14 cellular contexts compared by ENCODE assay signal in genomic region chr7:2716906-2717292, GRCh38. TPM values are rescaled to one million over a fixed set of nuclear protein-coding genes. Genes with fewer than 3 reads are reported as not detected.
DNase-seq lines count a peak whose midpoint lies in the region; ATAC-seq and TF ChIP-seq lines count a peak whose summit lies in the region.
"Had no signal": no experiment of that assay in that cellular context is flagged by ENCODE, and none has a peak within 500 bp of the region (broad histone marks: within the 10 kb centered on the region; RNA-seq: fewer than 3 reads in every experiment).

No MANE protein-coding gene starts in this region.

- DNase-seq in stimulated activated naive CD8-positive, alpha-beta T cell treated with anti-CD3 and anti-CD28 coated beads, Interleukin-15, Interleukin-2, amounts not matched to agents 100 U/mL and 50 U/mL, for 24 hours, result no peak
- DNase-seq in nephron progenitor cell (no peak), testis (no peak), foreskin fibroblast (no peak), UCSD-AML1 (lab: John Stamatoyannopoulos, UW; ENCODE audit: unreplicated experiment) (no peak)
- DNase-seq: NCI-H774 had no signal

- no peak for TF ChIP-seq POLR2A in testis (IDR thresholded peaks at IDR 0.05)

- H3K27ac Mint-ChIP-seq in stimulated activated naive CD8-positive, alpha-beta T cell treated with anti-CD3 and anti-CD28 coated beads, Interleukin-15, Interleukin-2, amounts not matched to agents 100 ng/mL and 50 ng/mL, for 24 hours, result peak overlapping the region; percentile 58
- peak overlapping the region; percentile 99 for H3K27ac Mint-ChIP-seq in nephron progenitor cell

- peaks cover 23% of the 10 kb centered on the region for H3K27me3 Mint-ChIP-seq in stimulated activated naive CD8-positive, alpha-beta T cell treated with anti-CD3 and anti-CD28 coated beads, Interleukin-15, Interleukin-2, amounts not matched to agents 100 ng/mL and 50 ng/mL, for 24 hours
- peaks cover 11% of the 10 kb centered on the region for H3K27me3 Mint-ChIP-seq in nephron progenitor cell (ENCODE audit: low read depth, poor library complexity)
- H3K27me3 Mint-ChIP-seq: T-cell had no signal

- no peaks in the 10 kb centered on the region for H3K9me3 Mint-ChIP-seq in stimulated activated naive CD8-positive, alpha-beta T cell treated with anti-CD3 and anti-CD28 coated beads, Interleukin-15, Interleukin-2, amounts not matched to agents 100 ng/mL and 50 ng/mL, for 24 hours
- no peaks in the 10 kb centered on the region for H3K9me3 Mint-ChIP-seq in nephron progenitor cell
- H3K9me3 Mint-ChIP-seq: T-cell had no signal

- intact Hi-C loops in testis (cut with DNase I; ENCODE audit: low total_unique reads), result no loop called here

- no peak for ATAC-seq in stimulated activated naive CD8-positive, alpha-beta T cell treated with anti-CD3 and anti-CD28 coated beads, Interleukin-15, Interleukin-2, amounts not matched to agents 100 U/mL and 50 U/mL, for 24 hours
- ATAC-seq in GM21367 (IDR thresholded peaks at IDR 0.05; ENCODE audit: unreplicated experiment), result no peak
- ATAC-seq: HCT116 had no signal

- H3K4me1 ChIP-seq in duodenal mucosa (ENCODE audit: control insufficient read depth in 1 of 2, insufficient read depth in 2 of 2, low read length in 2 of 2), result peaks cover 20 to 24% of the 10 kb centered on the region in 2 donors
- peaks cover 23% of the 10 kb centered on the region for H3K4me1 ChIP-seq in testis

- 44 to 61% methylated on average over 20 of the region's 20 CpGs for WGBS in testis, 2 donors

- no peak overlapping the region for H3K4me3 Mint-ChIP-seq in stimulated activated naive CD8-positive, alpha-beta T cell treated with anti-CD3 and anti-CD28 coated beads, Interleukin-15, Interleukin-2, amounts not matched to agents 100 ng/mL and 50 ng/mL, for 24 hours
- peak overlapping the region; percentile 72 for H3K4me3 Mint-ChIP-seq in nephron progenitor cell

- peaks cover 68% of the 10 kb centered on the region for H3K4me1 Mint-ChIP-seq in stimulated activated naive CD8-positive, alpha-beta T cell treated with anti-CD3 and anti-CD28 coated beads, Interleukin-15, Interleukin-2, amounts not matched to agents 100 ng/mL and 50 ng/mL, for 24 hours (ENCODE audit: low read depth)
- H3K4me1 Mint-ChIP-seq in nephron progenitor cell, result peaks cover 84% of the 10 kb centered on the region

- H3K27me3 ChIP-seq in duodenal mucosa (ENCODE audit: control insufficient read depth in 1 of 2, insufficient read depth in 2 of 2, low read length in 2 of 2) (no peaks in the 10 kb centered on the region), testis (no peaks in the 10 kb centered on the region)
- H3K27me3 ChIP-seq: body of pancreas had no signal

- H3K36me3 ChIP-seq in duodenal mucosa (ENCODE audit: control insufficient read depth in 1 of 2, insufficient read depth in 2 of 2, low read length in 2 of 2) (peaks cover 0 to 3% of the 10 kb centered on the region in 2 donors), testis (ENCODE audit: low read depth, missing control alignments) (no peaks in the 10 kb centered on the region)

- H3K36me3 Mint-ChIP-seq in stimulated activated naive CD8-positive, alpha-beta T cell treated with anti-CD3 and anti-CD28 coated beads, Interleukin-15, Interleukin-2, amounts not matched to agents 100 ng/mL and 50 ng/mL, for 24 hours (ENCODE audit: low read depth), result peaks cover 17% of the 10 kb centered on the region
- peaks cover 33% of the 10 kb centered on the region for H3K36me3 Mint-ChIP-seq in nephron progenitor cell (ENCODE audit: low read depth)

- H3K9me3 ChIP-seq in duodenal mucosa (ENCODE audit: control insufficient read depth in 1 of 2, low read length in 2 of 2) (no peaks in the 10 kb centered on the region), testis (no peaks in the 10 kb centered on the region)
- H3K9me3 ChIP-seq: body of pancreas had no signal

- TF ChIP-seq CTCF in nephron progenitor cell (IDR thresholded peaks at IDR 0.05) (no peak), testis (IDR thresholded peaks at IDR 0.05) (no peak), foreskin fibroblast (IDR thresholded peaks at IDR 0.05; ENCODE audit: low read depth, low read length) (no peak)

- H3K4me3 ChIP-seq in duodenal mucosa (ENCODE audit: low read depth in 1 of 2, low read length in 2 of 2), result no peak overlapping the region
- H3K4me3 ChIP-seq in testis, result no peak overlapping the region
- H3K4me3 ChIP-seq in foreskin fibroblast (ENCODE audit: low read depth in 1 of 2, low read length in 2 of 2), result no peak overlapping the region
- H3K4me3 ChIP-seq: body of pancreas had no signal

- H3K27ac ChIP-seq in duodenal mucosa (ENCODE audit: low read depth, low read length) (peak overlapping the region; percentile 13), testis (peak overlapping the region in 1 of 2 donors; percentile 54)

- H3K9ac ChIP-seq in duodenal mucosa (ENCODE audit: low read depth in 1 of 2, low read length in 2 of 2), result peak overlapping the region in 1 of 2 donors; percentile 45

RNA-seq across cellular contexts. Expression of gene AMZ1, which starts 28.9 kb away (rescaled TPM):
- 1 to 10 TPM; 1.1 to 2.7 TPM for total RNA-seq in testis
- 3.2 TPM for polyA plus RNA-seq in testis (ENCODE audit: insufficient read depth, low read depth, low replicate concordance)
- total RNA-seq: body of pancreas, endothelial cell of umbilical vein had no signal
- polyA plus RNA-seq: endothelial cell of umbilical vein, neural cell had no signal
